Comparison of ENCODE assay signal across 1 cellular context in the genomic region with DNA sequence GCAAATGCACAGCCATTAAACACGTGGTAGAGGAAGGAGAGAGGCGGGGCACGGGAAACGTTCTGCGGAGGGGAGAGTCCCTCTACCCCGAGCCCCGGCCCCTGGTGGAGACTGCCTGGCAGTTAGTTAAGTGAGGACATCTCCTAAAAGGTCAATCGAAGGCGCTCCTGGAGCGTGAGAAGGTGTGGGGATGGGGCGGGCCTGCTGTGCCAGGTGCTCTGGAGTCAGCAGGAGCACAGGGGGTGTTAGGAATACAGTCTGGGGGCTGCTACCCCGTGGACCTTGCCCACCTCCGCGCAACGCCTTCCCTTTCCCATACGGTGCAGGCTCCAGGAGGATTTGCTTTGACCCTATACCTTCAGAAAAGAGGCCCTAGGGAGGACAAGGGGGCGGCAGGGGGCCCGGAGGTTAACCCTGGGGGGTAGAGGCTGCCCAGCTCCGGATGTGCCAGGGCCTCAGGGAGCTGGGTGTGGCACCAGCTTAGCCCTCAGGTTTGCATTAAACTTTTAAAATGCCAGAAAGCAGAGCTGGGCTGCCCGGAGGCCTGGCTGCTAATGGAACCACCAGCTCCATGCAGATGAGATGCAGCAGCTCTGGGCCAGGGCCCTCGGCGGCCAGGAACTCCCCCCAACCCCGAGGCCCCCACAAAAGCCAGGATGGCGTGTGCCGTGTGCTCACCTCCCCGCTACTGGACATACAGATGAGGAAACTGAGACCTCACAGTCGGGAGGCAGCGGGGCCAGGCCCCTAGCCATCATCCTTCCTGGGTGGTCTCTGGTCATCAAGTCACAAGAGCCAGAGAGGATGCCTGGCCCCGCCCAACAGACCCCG.
TF ChIP-seq lines count a peak whose summit lies in the region.

No MANE protein-coding gene starts in this region.

TF ChIP-seq in H1, 55 proteins besides CTCF, POLR2A, EP300 and RAD21:
- TF ChIP-seq, protein P1, sequence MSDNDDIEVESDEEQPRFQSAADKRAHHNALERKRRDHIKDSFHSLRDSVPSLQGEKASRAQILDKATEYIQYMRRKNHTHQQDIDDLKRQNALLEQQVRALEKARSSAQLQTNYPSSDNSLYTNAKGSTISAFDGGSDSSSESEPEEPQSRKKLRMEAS (IDR thresholded peaks at IDR 0.05) = no peak
- TF ChIP-seq RBBP5 (IDR thresholded peaks at IDR 0.05; ENCODE audit: borderline replicate concordance, low read depth, low read length) = no peak
- TF ChIP-seq HDAC6 (IDR thresholded peaks at IDR 0.05; ENCODE audit: low read depth, low read length) = no peak
- no peak for TF ChIP-seq SP2 (IDR thresholded peaks at IDR 0.05; ENCODE audit: low read length)
- no peak for TF ChIP-seq JUND (IDR thresholded peaks at IDR 0.05; ENCODE audit: low read length)
- no peak for TF ChIP-seq CTBP2 (IDR thresholded peaks at IDR 0.05; ENCODE audit: borderline replicate concordance, insufficient read depth, insufficient read length, low read length)
- TF ChIP-seq MAFK (IDR thresholded peaks at IDR 0.05; ENCODE audit: low read depth, low read length) = no peak
- TF ChIP-seq SAP30 (IDR thresholded peaks at IDR 0.05; ENCODE audit: insufficient read depth, insufficient replicate concordance, low read length) = no peak
- TF ChIP-seq HDAC2 (IDR thresholded peaks at IDR 0.05; ENCODE audit: borderline replicate concordance in 1 of 2, low read depth in 2 of 2, low read length in 2 of 2) = no peak
